In the genomic region with DNA sequence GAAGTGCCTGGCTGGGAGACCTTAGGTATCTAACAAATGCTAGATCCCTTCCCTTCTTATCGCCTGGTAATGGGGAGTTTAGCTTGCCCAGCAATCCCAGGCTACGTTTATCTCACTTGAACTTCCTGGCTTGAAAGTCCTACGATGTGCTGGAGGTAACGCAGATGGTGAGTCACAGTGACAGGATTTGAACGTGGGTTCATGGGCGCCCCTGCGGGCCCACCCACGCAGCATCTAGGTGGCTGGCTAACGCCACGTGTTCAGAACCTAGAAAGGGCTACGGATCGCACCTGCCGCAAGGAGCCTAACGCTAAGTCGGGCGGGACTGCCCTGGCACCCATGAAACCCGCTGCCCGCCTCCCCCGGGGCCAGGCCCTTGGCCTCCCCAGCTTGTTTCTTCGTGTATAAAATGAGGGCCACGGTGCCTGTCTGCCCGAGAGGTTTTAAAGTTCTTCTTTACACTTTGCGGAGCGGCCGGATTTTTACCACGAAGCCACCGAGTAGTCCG, we compare ENCODE assay signal across 8 cellular contexts. TPM values are rescaled to one million over a fixed set of nuclear protein-coding genes. Genes with fewer than 3 reads are reported as not detected.
DNase-seq lines count a peak whose midpoint lies in the region; ATAC-seq and TF ChIP-seq lines count a peak whose summit lies in the region.

No MANE protein-coding gene starts in this region.

- DNase-seq in CD4-positive, alpha-beta memory T cell: peak; percentile 84 to 96 (median 91)
- peak; percentile 80 for DNase-seq in HT1080 (ENCODE audit: low read depth)
- peak; percentile 77 for DNase-seq in UCSD-AML1 (lab: John Stamatoyannopoulos, UW; ENCODE audit: unreplicated experiment)
- DNase-seq in MCF 10A (ENCODE audit: unreplicated experiment): peak; percentile 87
- peak; percentile 95 for DNase-seq in kidney tubule cell (ENCODE audit: low spot score)
- peak; percentile 93 for DNase-seq in stimulated activated CD4-positive, alpha-beta T cell treated with anti-CD3 and anti-CD28 coated beads, Interleukin-2, amount 100 ng/mL, for 4 hours (ENCODE audit: low read depth)
- DNase-seq in NCI-H510A treated with DMSO at 0.1 percent for 48 hours (lab: John Stamatoyannopoulos, UW): no peak

- H3K36me3 ChIP-seq in CD4-positive, alpha-beta memory T cell (ENCODE audit: insufficient read depth, low read length): no peaks in the 10 kb centered on the region

- no peaks in the 10 kb centered on the region for H3K9me3 Mint-ChIP-seq in CD4-positive, alpha-beta memory T cell
- H3K9me3 Mint-ChIP-seq in MCF 10A (ENCODE audit: unreplicated experiment): no peaks in the 10 kb centered on the region

- H3K27ac ChIP-seq in CD4-positive, alpha-beta memory T cell (ENCODE audit: low read depth, low read length): peak overlapping the region; percentile 98

- H3K27ac Mint-ChIP-seq in CD4-positive, alpha-beta memory T cell: peak overlapping the region in 5 of 7 donors; percentile 99 to 100 (median 100)
- H3K27ac Mint-ChIP-seq in MCF 10A (ENCODE audit: low read depth, unreplicated experiment): peak overlapping the region; percentile 97

- CTCF ChIA-PET in CD4-positive, alpha-beta memory T cell (lab: Charles Lee; ENCODE audit: partially characterized antibody): interaction anchor here (0.8 to 8.7 kb wide), 7 partner anchors 7 to 39 kb away, joined by 4 to 224 read pairs (median 71); no protein-coding TSS in a partner anchor
- CTCF ChIA-PET in MCF 10A (lab: Yijun Ruan, JAX): interaction anchor here (0.7 to 1.9 kb wide), 7 partner anchors 18 to 50 kb away, joined by 3 to 9 read pairs (median 6); no protein-coding TSS in a partner anchor

- no peak for TF ChIP-seq CTCF in MCF 10A (IDR thresholded peaks at IDR 0.05; ENCODE audit: unreplicated experiment)

- H3K4me1 ChIP-seq in CD4-positive, alpha-beta memory T cell (ENCODE audit: insufficient read depth, low read length): peaks cover 81% of the 10 kb centered on the region

- POLR2A ChIA-PET in CD4-positive, alpha-beta memory T cell (lab: Charles Lee; ENCODE audit: partially characterized antibody): interaction anchor here (0.7 to 8.8 kb wide), 34 partner anchors 9 to 1391 kb away, joined by 3 to 906 read pairs (median 6); partner anchors contain the start of genes CIAO2A, FBXL22, RPS27L and SNX1
- POLR2A ChIA-PET in MCF 10A (lab: Yijun Ruan, JAX): interaction anchor here (0.7 to 8.7 kb wide), 16 partner anchors 16 to 131 kb away, joined by 3 to 366 read pairs (median 24); partner anchors contain the start of gene FBXL22

- ATAC-seq in GM21367 (IDR thresholded peaks at IDR 0.05; ENCODE audit: unreplicated experiment): peak; percentile 18

- peak overlapping the region; percentile 63 to 83 for H3K4me3 ChIP-seq in CD4-positive, alpha-beta memory T cell (ENCODE audit: low read length in 2 of 2)

- BruUV-seq in MCF 10A (replicated peaks; lab: Mats Ljungman, UMichigan): TSS peak; percentile 91

- peaks cover 0 to 23% of the 10 kb centered on the region in 2 donors for H3K36me3 Mint-ChIP-seq in CD4-positive, alpha-beta memory T cell
- peaks cover 14% of the 10 kb centered on the region for H3K36me3 Mint-ChIP-seq in MCF 10A (ENCODE audit: insufficient read depth, unreplicated experiment)

- no peaks in the 10 kb centered on the region for H3K27me3 Mint-ChIP-seq in CD4-positive, alpha-beta memory T cell
- H3K27me3 Mint-ChIP-seq in MCF 10A (ENCODE audit: insufficient read depth, unreplicated experiment): no peaks in the 10 kb centered on the region

- H3K27me3 ChIP-seq in CD4-positive, alpha-beta memory T cell (ENCODE audit: insufficient read depth, low read length): no peaks in the 10 kb centered on the region

- no peaks in the 10 kb centered on the region for H3K9me3 ChIP-seq in CD4-positive, alpha-beta memory T cell (ENCODE audit: control insufficient read depth in 1 of 2, low read length in 2 of 2)

- peaks cover 59 to 78% (median 67%) of the 10 kb centered on the region in 4 donors for H3K4me1 Mint-ChIP-seq in CD4-positive, alpha-beta memory T cell
- H3K4me1 Mint-ChIP-seq in MCF 10A (ENCODE audit: insufficient read depth, unreplicated experiment): peaks cover 37% of the 10 kb centered on the region

- intact Hi-C loops in CD4-positive, alpha-beta memory T cell (cut with micrococcal nuclease): loop anchor here (1.0 kb wide), 4 partner anchors 8 to 591 kb away; no protein-coding TSS in a partner anchor
- intact Hi-C loops in MCF 10A (cut with micrococcal nuclease): loop anchor here (1.0 to 10.0 kb wide), 5 partner anchors 20 to 99 kb away; no protein-coding TSS in a partner anchor

- peak overlapping the region; percentile 87 to 94 (median 90) for H3K4me3 Mint-ChIP-seq in CD4-positive, alpha-beta memory T cell
- peak overlapping the region; percentile 87 for H3K4me3 Mint-ChIP-seq in MCF 10A (ENCODE audit: unreplicated experiment)

RNA-seq across cellular contexts. Expression of gene USP3, which starts 0.6 kb away (rescaled TPM):
- total RNA-seq in CD4-positive, alpha-beta memory T cell: 100 to 1,000 TPM; 148 to 159 TPM
- 10 to 100 TPM; 61.6 to 76.1 TPM for polyA plus RNA-seq in CD4-positive, alpha-beta memory T cell
- 31.1 and 38.0 TPM in 2 replicates for total RNA-seq in HT1080 (2014; rRNA removed; shearing (Covaris generic))
- 33.9 and 50.6 TPM in 2 replicates for polyA plus RNA-seq in HT1080 (2015; cell fraction: cytosol; rRNA removed)
- 60.2 and 69.7 TPM in 2 replicates for polyA plus RNA-seq in HT1080 (2015; cell fraction: nucleus; rRNA removed)
- total RNA-seq in MCF 10A (2022): 59.0 and 70.2 TPM in 2 replicates
